In genomic region chr9:131395027-131395744, GRCh38 we compare ENCODE assay signal across 8 cellular contexts. TPM values are rescaled to one million over a fixed set of nuclear protein-coding genes. Genes with fewer than 3 reads are reported as not detected.
DNase-seq lines count a peak whose midpoint lies in the region; ATAC-seq, FAIRE-seq and TF ChIP-seq lines count a peak whose summit lies in the region.

No MANE protein-coding gene starts in this region.

- intact Hi-C loops in kidney (cut with DNase I): no loop called here

- peak overlapping the region; percentile 93 for H3K27ac Mint-ChIP-seq in HFFc6

- H3K9me3 ChIP-seq in BLaER1 (no peaks in the 10 kb centered on the region), kidney (ENCODE audit: control insufficient read depth in 1 of 2, low read length in 2 of 2) (no peaks in the 10 kb centered on the region)

- H3K4me1 Mint-ChIP-seq in HFFc6 (ENCODE audit: low read depth): peaks cover 50% of the 10 kb centered on the region

- no peaks in the 10 kb centered on the region for H3K9me3 Mint-ChIP-seq in HFFc6

- H3K4me1 ChIP-seq in BLaER1 (peaks cover 72% of the 10 kb centered on the region), kidney (ENCODE audit: control insufficient read depth in 1 of 2, insufficient read depth in 1 of 2, low read depth in 1 of 2, low read length in 2 of 2) (peaks cover 35 to 39% of the 10 kb centered on the region in 2 donors)

- H3K4me2 ChIP-seq in BLaER1: peak overlapping the region; percentile 97

- H3K4me3 ChIP-seq in BLaER1 (peak overlapping the region; percentile 95), astrocyte of the spinal cord (ENCODE audit: low read depth, low read length) (peak overlapping the region; percentile 72), kidney (ENCODE audit: low read length in 2 of 2) (peak overlapping the region; percentile 62 to 74)

- peak overlapping the region; percentile 98 for H3K4me3 Mint-ChIP-seq in HFFc6

- DNase-seq in HFFc6 (peak; percentile 24), T-helper 22 cell (ENCODE audit: low read depth) (peak; percentile 83), astrocyte of the spinal cord (ENCODE audit: low read depth, low spot score) (peak; percentile 36), kidney (peak; percentile 70), epidermal melanocyte (ENCODE audit: insufficient read length, low spot score) (no peak)
- peak; percentile 58 for DNase-seq in stimulated activated CD4-positive, alpha-beta T cell treated with anti-CD3 and anti-CD28 coated beads, Interleukin-2, amount 100 ng/mL, for 4 hours (ENCODE audit: low read depth)

- H4K20me1 ChIP-seq in BLaER1: peaks cover 56% of the 10 kb centered on the region

- H3K36me3 ChIP-seq in BLaER1 (peaks cover 17% of the 10 kb centered on the region), kidney (ENCODE audit: control insufficient read depth in 1 of 2, insufficient read depth in 2 of 2, low read length in 2 of 2) (no peaks in the 10 kb centered on the region)

- peak overlapping the region; percentile 100 for H3K9ac ChIP-seq in BLaER1
- peak overlapping the region; percentile 50 to 86 for H3K9ac ChIP-seq in kidney (ENCODE audit: low read length in 2 of 2)

- no peak for FAIRE-seq in kidney (lab: Jason Lieb, UNC)

- no peaks in the 10 kb centered on the region for H3K27me3 ChIP-seq in BLaER1

- peaks cover 6% of the 10 kb centered on the region for H3K27me3 Mint-ChIP-seq in HFFc6 (ENCODE audit: insufficient read depth)

- ATAC-seq in HG03571 (IDR thresholded peaks at IDR 0.05; ENCODE audit: unreplicated experiment): no peak

- TF ChIP-seq CTCF in HFFc6 (IDR thresholded peaks at IDR 0.05): no peak
- TF ChIP-seq CTCF in astrocyte of the spinal cord (IDR thresholded peaks at IDR 0.05; ENCODE audit: low read depth, low read length): no peak
- no peak for TF ChIP-seq CTCF in kidney (IDR thresholded peaks at IDR 0.05; ENCODE audit: borderline replicate concordance, extremely low read depth, insufficient read depth)

- peaks cover 11% of the 10 kb centered on the region; the same call in 1 of the 2 replicates for H3K36me3 Mint-ChIP-seq in HFFc6 (ENCODE audit: low read depth)

- H3K27ac ChIP-seq in BLaER1: peak overlapping the region; percentile 100
- H3K27ac ChIP-seq in kidney (ENCODE audit: low read depth in 2 of 2, low read length in 2 of 2): peak overlapping the region; percentile 82 to 95

- in situ Hi-C loops in astrocyte of the spinal cord (cut with HindIII; ENCODE audit: low sequenced_read_pairs): no loop called here

RNA-seq across cellular contexts. Expression of gene PRRC2B, which starts 1.3 kb away (rescaled TPM):
- total RNA-seq in HFFc6 (2021; fragmentation: NEBNext Ultra II Directional; extraction: Animal tissue kit (Norgen Biotek cat#: 25700)): 100 to 1,000 TPM; 130 to 173 (median 145) TPM
- 227 TPM for total RNA-seq in kidney
- polyA plus RNA-seq in kidney (ENCODE audit: insufficient read depth, low read depth, low replicate concordance): 37.4 TPM
